Comparison of ENCODE assay signal across 8 cellular contexts in genomic region chr10:67763499-67764011, GRCh38.
DNase-seq lines count a peak whose midpoint lies in the region; ATAC-seq and TF ChIP-seq lines count a peak whose summit lies in the region.

No MANE protein-coding gene starts in this region.

- H4K20me1 ChIP-seq in neural progenitor cell (ENCODE audit: low read depth): no peaks in the 10 kb centered on the region

- H3K4me2 ChIP-seq in neural progenitor cell: peak overlapping the region; percentile 81

- H3K4me3 ChIP-seq in neural progenitor cell (peak overlapping the region; percentile 89), stomach smooth muscle (ENCODE audit: low read length in 2 of 2) (peak overlapping the region; percentile 97 to 98)

- peak overlapping the region; percentile 100 for H3K27ac Mint-ChIP-seq in CD4-positive, alpha-beta T cell
- H3K27ac Mint-ChIP-seq in neural progenitor cell: peak overlapping the region; percentile 79

- H2AFZ ChIP-seq in neural progenitor cell (replicated peaks): peak overlapping the region; percentile 99

- H3K9me3 ChIP-seq in CD4-positive, alpha-beta T cell (ENCODE audit: control insufficient read depth, low read length): no peaks in the 10 kb centered on the region
- H3K9me3 ChIP-seq in neural progenitor cell (ENCODE audit: low read depth) (no peaks in the 10 kb centered on the region), stomach smooth muscle (ENCODE audit: control insufficient read depth in 2 of 2, low read length in 2 of 2) (no peaks in the 10 kb centered on the region)

- H3K36me3 ChIP-seq in neural progenitor cell (no peaks in the 10 kb centered on the region), stomach smooth muscle (ENCODE audit: control insufficient read depth in 2 of 2, insufficient read depth in 2 of 2, low read length in 2 of 2) (no peaks in the 10 kb centered on the region)

- CTCF ChIA-PET in CD4-positive, alpha-beta T cell (lab: Charles Lee): interaction anchor here (2.2 to 2.5 kb wide), 2 partner anchors 25 to 66 kb away, joined by 4 to 11 read pairs; no protein-coding TSS in a partner anchor

- H3F3A ChIP-seq in neural progenitor cell (ENCODE audit: low read depth): peaks cover 14% of the 10 kb centered on the region

- no peaks in the 10 kb centered on the region for H3K27me3 ChIP-seq in CD4-positive, alpha-beta T cell (ENCODE audit: control insufficient read depth, insufficient read depth, low read length)
- H3K27me3 ChIP-seq in neural progenitor cell: peaks cover 12% of the 10 kb centered on the region
- no peaks in the 10 kb centered on the region for H3K27me3 ChIP-seq in stomach smooth muscle (ENCODE audit: control insufficient read depth in 1 of 2, insufficient read depth in 2 of 2, low read length in 2 of 2)

- peak overlapping the region; percentile 95 for H3K4me3 Mint-ChIP-seq in CD4-positive, alpha-beta T cell
- peak overlapping the region; percentile 95 for H3K4me3 Mint-ChIP-seq in neural progenitor cell

- H3K9me3 Mint-ChIP-seq in CD4-positive, alpha-beta T cell: peaks cover 2% of the 10 kb centered on the region
- H3K9me3 Mint-ChIP-seq in neural progenitor cell: peaks cover 8% of the 10 kb centered on the region

- H3K9ac ChIP-seq in neural progenitor cell (no peak overlapping the region), stomach smooth muscle (ENCODE audit: low read length in 2 of 2) (peak overlapping the region; percentile 91 to 95)

- H3K36me3 Mint-ChIP-seq in CD4-positive, alpha-beta T cell (ENCODE audit: low read depth): peaks cover 17% of the 10 kb centered on the region
- H3K36me3 Mint-ChIP-seq in neural progenitor cell: peaks cover 7% of the 10 kb centered on the region

- peak; percentile 33 for ATAC-seq in CD4-positive, alpha-beta T cell (ENCODE audit: poor library complexity)
- ATAC-seq in GM21367 (IDR thresholded peaks at IDR 0.05; ENCODE audit: unreplicated experiment): peak; percentile 17

- H3K4me1 ChIP-seq in neural progenitor cell (no peaks in the 10 kb centered on the region), stomach smooth muscle (ENCODE audit: control insufficient read depth, insufficient read depth, low read length) (peaks cover 3% of the 10 kb centered on the region)

- POLR2A ChIA-PET in CD4-positive, alpha-beta T cell (lab: Charles Lee): interaction anchor here (1.0 to 2.9 kb wide), 15 partner anchors 10 to 643 kb away, joined by 3 to 27 read pairs (median 8); partner anchors contain the start of genes DNAJC12, HNRNPH3, PBLD and SIRT1

- DNase-seq in CD4-positive, alpha-beta T cell: peak; percentile 58 to 82 (median 73)
- DNase-seq in HUDEP-2 (lab: John Stamatoyannopoulos, UW; ENCODE audit: unreplicated experiment in 76 of 76): peak in 64 of 76 experiments; percentile 10 to 83 (median 50)
- peak; percentile 54 for DNase-seq in RKO (ENCODE audit: low spot score)
- DNase-seq in activated gamma-delta T cell treated with anti-CD3 and anti-CD28 coated beads, Interleukin-2, amount 50 U/mL, for 16 hours (ENCODE audit: low read depth): peak; percentile 69
- peak; percentile 51 for DNase-seq in foreskin melanocyte
- peak; percentile 77 for DNase-seq in neural progenitor cell (ENCODE audit: low spot score)

- peaks cover 27% of the 10 kb centered on the region for H3K4me1 Mint-ChIP-seq in CD4-positive, alpha-beta T cell (ENCODE audit: low read depth)
- peaks cover 10% of the 10 kb centered on the region for H3K4me1 Mint-ChIP-seq in neural progenitor cell

- no peak for TF ChIP-seq CTCF in CD4-positive, alpha-beta T cell (IDR thresholded peaks at IDR 0.05)
- TF ChIP-seq CTCF in neural progenitor cell (IDR thresholded peaks at IDR 0.05): no peak

- no peaks in the 10 kb centered on the region for H3K79me2 ChIP-seq in neural progenitor cell (ENCODE audit: low read depth)

- intact Hi-C loops in CD4-positive, alpha-beta T cell (cut with DNase I, micrococcal nuclease): loop anchor here (1.0 to 10.0 kb wide), 8 partner anchors 66 to 1871 kb away; partner anchors contain the start of genes HERC4 (in 2 of the 2), CTNNA3 (in 1 of the 2), FAM241B (in 1 of the 2) and SIRT1 (in 1 of the 2)

- peak overlapping the region; percentile 85 for H3K27ac ChIP-seq in CD4-positive, alpha-beta T cell (ENCODE audit: low read depth, low read length)
- H3K27ac ChIP-seq in neural progenitor cell (no peak overlapping the region), stomach smooth muscle (ENCODE audit: low read length) (peak overlapping the region; percentile 94)

- H3K27me3 Mint-ChIP-seq in CD4-positive, alpha-beta T cell: peaks cover 17% of the 10 kb centered on the region
- H3K27me3 Mint-ChIP-seq in neural progenitor cell (ENCODE audit: insufficient read depth, low read depth): peaks cover 14% of the 10 kb centered on the region
